ENCODE assay signal across 23 cellular contexts in genomic region chr14:96069421-96069820, GRCh38. TPM values are rescaled to one million over a fixed set of nuclear protein-coding genes. Genes with fewer than 3 reads are reported as not detected.
"Had no signal": no experiment of that assay in that cellular context is flagged by ENCODE, and none has a peak within 500 bp of the region (broad histone marks: within the 10 kb centered on the region; RNA-seq: fewer than 3 reads in every experiment).

No MANE protein-coding gene starts in this region.

- H3K27me3 ChIP-seq: MG63, Peyer's patch, SJSA1 had no signal

- H3K4me3 ChIP-seq: MG63, PC-9, Peyer's patch, SJSA1, SK-N-MC had no signal

- DNase-seq: IMR-90, Karpas-422, KG1, MG63, NCI-H1092, NCI-H1105 treated with DMSO at 0.1 percent for 48 hours, NCI-H1417 treated with DMSO at 0.1 percent for 48 hours, NCI-H146, NCI-H1930, NCI-H2081, NCI-H2107, NCI-H226, NCI-H446, NCI-H510A, NCI-H69, NCI-H774, PC-9, Right ventricle myocardium superior, SIG-M5 had no signal

- ATAC-seq: HepG2 had no signal

- H3K4me1 ChIP-seq: Peyer's patch, SJSA1 had no signal

- H3K27ac ChIP-seq: PC-9, Peyer's patch, SJSA1, SK-N-MC had no signal

- H3K36me3 ChIP-seq: MG63, Peyer's patch, SJSA1 had no signal

- H3K9me3 ChIP-seq: MG63, Peyer's patch, SJSA1 had no signal

RNA-seq across cellular contexts. Expression of gene C14orf132, which starts 30.3 kb away (rescaled TPM):
- total RNA-seq: PC-9 had no signal
